In genomic region chr21:14595449-14595848, GRCh38 we compare ENCODE assay signal across 34 cellular contexts.
"Had no signal": no experiment of that assay in that cellular context is flagged by ENCODE, and none has a peak within 500 bp of the region (broad histone marks: within the 10 kb centered on the region; RNA-seq: fewer than 3 reads in every experiment).

No MANE protein-coding gene starts in this region.

- DNase-seq: activated B cell treated with CpG ODN at 0.5 μM for 24 hours; activated CD4-positive, alpha-beta memory T cell treated with anti-CD3 and anti-CD28 coated beads for 36 hours; activated CD4-positive, alpha-beta T cell treated with anti-CD3 and anti-CD28 coated beads for 4 hours; activated CD4-positive, alpha-beta T cell treated with anti-CD3 and anti-CD28 coated beads, Interleukin-2, amount 10 ng/mL, durations not matched to agents 24 days and 14 days; activated CD4-positive, alpha-beta T cell treated with anti-CD3 and anti-CD28 coated beads, Interleukin-2, amount 50 U/mL, for 1 hour; activated CD4-positive, alpha-beta T cell treated with anti-CD3 and anti-CD28 coated beads, Interleukin-2, amount 50 U/mL, for 4 hours; activated CD4-positive, CD25-positive, alpha-beta regulatory T cell treated with anti-CD3 and anti-CD28 coated beads, Interleukin-2, amount 50 U/mL, for 72 hours; activated CD8-positive, alpha-beta memory T cell treated with anti-CD3 and anti-CD28 coated beads, Interleukin-2, amount 50 U/mL, for 4 hours; activated CD8-positive, alpha-beta T cell treated with anti-CD3 and anti-CD28 coated beads for 36 hours; activated effector memory CD4-positive, alpha-beta T cell treated with anti-CD3 and anti-CD28 coated beads, Interleukin-2, amount 50 U/mL, for 16 hours; activated gamma-delta T cell treated with Interleukin-2 at 50 U/mL for 16 hours; activated naive CD4-positive, alpha-beta T cell; activated naive CD4-positive, alpha-beta T cell treated with anti-CD3 and anti-CD28 coated beads for 36 hours; activated naive CD4-positive, alpha-beta T cell treated with anti-CD3 and anti-CD28 coated beads, Interleukin-2, amount 50 U/mL, for 16 hours; activated naive CD8-positive, alpha-beta T cell treated with anti-CD3 and anti-CD28 coated beads for 36 hours; activated T-cell treated with anti-CD3 and anti-CD28 coated beads for 4 hours; activated T-cell treated with anti-CD3 and anti-CD28 coated beads, Interleukin-2, amount 50 U/mL, for 1 hour; activated T-cell treated with anti-CD3 and anti-CD28 coated beads, Interleukin-2, amount 50 U/mL, for 4 hours; activated T-cell treated with anti-CD3 and anti-CD28 coated beads, Interleukin-2, amount 50 U/mL, for 72 hours; adrenal gland; amniotic stem cell; aorta; body of pancreas; brain microvascular endothelial cell; central memory CD4-positive, alpha-beta T cell; SW 1271; T-helper 1 cell; T-helper 2 cell; T-helper 9 cell had no signal

- ATAC-seq: activated CD8-positive, alpha-beta T cell treated with anti-CD3 and anti-CD28 coated beads for 36 hours; activated naive CD4-positive, alpha-beta T cell treated with anti-CD3 and anti-CD28 coated beads, Interleukin-2, amount 50 U/mL, for 72 hours; activated T-cell treated with anti-CD3 and anti-CD28 coated beads, Interleukin-2, amount 50 U/mL, for 4 hours; activated T-cell treated with anti-CD3 and anti-CD28 coated beads, Interleukin-2, amount 50 U/mL, for 72 hours; activated T-helper 17 cell treated with anti-CD3 and anti-CD28 coated beads, Interleukin-2, amount 50 U/mL, for 72 hours; body of pancreas had no signal

- H3K4me3 Mint-ChIP-seq: activated B cell treated with CpG ODN at 0.5 μM for 24 hours; activated CD4-positive, alpha-beta memory T cell treated with anti-CD3 and anti-CD28 coated beads for 36 hours; activated CD4-positive, alpha-beta T cell treated with anti-CD3 and anti-CD28 coated beads, Interleukin-2, amount 10 ng/mL, durations not matched to agents 24 days and 14 days; activated CD8-positive, alpha-beta T cell treated with anti-CD3 and anti-CD28 coated beads for 36 hours; activated naive CD4-positive, alpha-beta T cell treated with anti-CD3 and anti-CD28 coated beads for 36 hours; activated naive CD8-positive, alpha-beta T cell treated with anti-CD3 and anti-CD28 coated beads for 36 hours; activated T-cell treated with anti-CD3 and anti-CD28 coated beads, Interleukin-2, amount 50 U/mL, for 4 hours; activated T-cell treated with anti-CD3 and anti-CD28 coated beads, Interleukin-2, amount 50 U/mL, for 72 hours; activated T-helper 1 cell treated with anti-CD3 and anti-CD28 coated beads, Interleukin-12 subunit alpha, Interleukin-12 subunit beta, Interleukin-2, Interleukin-4 antibody, amounts not matched to agents 30 ng/mL and 10 ng/mL and 1 ng/mL, durations not matched to agents 14 hours and 24 hours and 36 hours; activated T-helper 17 cell treated with anti-CD3 and anti-CD28 coated beads, Interleukin-2, amount 50 U/mL, for 72 hours; T-helper 1 cell treated with Interleukin-12 subunit alpha and Interleukin-12 subunit beta and Interleukin-4 antibody, amounts not matched to agents 30 μg/mL and 1 μg/mL, for 36 hours; T-helper 2 cell treated with Interferon-gamma antibody and Interleukin-4, amounts not matched to agents 5 μg/mL and 100 μg/mL, for 36 hours had no signal

- H3K36me3 Mint-ChIP-seq: activated CD4-positive, alpha-beta memory T cell treated with anti-CD3 and anti-CD28 coated beads for 36 hours had no signal

- H3K27me3 Mint-ChIP-seq: activated B cell treated with CpG ODN at 0.5 μM for 24 hours; activated CD4-positive, alpha-beta memory T cell treated with anti-CD3 and anti-CD28 coated beads for 36 hours; activated CD4-positive, alpha-beta T cell treated with anti-CD3 and anti-CD28 coated beads, Interleukin-2, amount 10 ng/mL, durations not matched to agents 24 days and 14 days; activated CD8-positive, alpha-beta T cell treated with anti-CD3 and anti-CD28 coated beads for 36 hours; activated naive CD8-positive, alpha-beta T cell treated with anti-CD3 and anti-CD28 coated beads for 36 hours; activated T-helper 17 cell treated with anti-CD3 and anti-CD28 coated beads, Interleukin-2, amount 50 U/mL, for 72 hours had no signal

- H3K27ac Mint-ChIP-seq: activated B cell treated with CpG ODN at 0.5 μM for 24 hours; activated CD4-positive, alpha-beta memory T cell treated with anti-CD3 and anti-CD28 coated beads for 36 hours; activated CD4-positive, alpha-beta T cell treated with anti-CD3 and anti-CD28 coated beads, Interleukin-2, amount 10 ng/mL, durations not matched to agents 24 days and 14 days; activated CD8-positive, alpha-beta T cell treated with anti-CD3 and anti-CD28 coated beads for 36 hours; activated naive CD4-positive, alpha-beta T cell treated with anti-CD3 and anti-CD28 coated beads for 36 hours; activated naive CD4-positive, alpha-beta T cell treated with anti-CD3 and anti-CD28 coated beads, Interleukin-2, amount 50 U/mL, for 72 hours; activated naive CD8-positive, alpha-beta T cell treated with anti-CD3 and anti-CD28 coated beads for 36 hours; activated T-cell treated with anti-CD3 and anti-CD28 coated beads, Interleukin-2, amount 50 U/mL, for 72 hours; activated T-helper 1 cell treated with anti-CD3 and anti-CD28 coated beads, Interleukin-12 subunit alpha, Interleukin-12 subunit beta, Interleukin-2, Interleukin-4 antibody, amounts not matched to agents 30 ng/mL and 10 ng/mL and 1 ng/mL, durations not matched to agents 14 hours and 24 hours and 36 hours; activated T-helper 17 cell treated with anti-CD3 and anti-CD28 coated beads, Interleukin-2, amount 50 U/mL, for 72 hours; T-helper 1 cell treated with Interleukin-12 subunit alpha and Interleukin-12 subunit beta and Interleukin-4 antibody, amounts not matched to agents 30 μg/mL and 1 μg/mL, for 36 hours; T-helper 2 cell treated with Interferon-gamma antibody and Interleukin-4, amounts not matched to agents 5 μg/mL and 100 μg/mL, for 36 hours had no signal
